Comparison of ENCODE assay signal across 1 cellular context in the genomic region with DNA sequence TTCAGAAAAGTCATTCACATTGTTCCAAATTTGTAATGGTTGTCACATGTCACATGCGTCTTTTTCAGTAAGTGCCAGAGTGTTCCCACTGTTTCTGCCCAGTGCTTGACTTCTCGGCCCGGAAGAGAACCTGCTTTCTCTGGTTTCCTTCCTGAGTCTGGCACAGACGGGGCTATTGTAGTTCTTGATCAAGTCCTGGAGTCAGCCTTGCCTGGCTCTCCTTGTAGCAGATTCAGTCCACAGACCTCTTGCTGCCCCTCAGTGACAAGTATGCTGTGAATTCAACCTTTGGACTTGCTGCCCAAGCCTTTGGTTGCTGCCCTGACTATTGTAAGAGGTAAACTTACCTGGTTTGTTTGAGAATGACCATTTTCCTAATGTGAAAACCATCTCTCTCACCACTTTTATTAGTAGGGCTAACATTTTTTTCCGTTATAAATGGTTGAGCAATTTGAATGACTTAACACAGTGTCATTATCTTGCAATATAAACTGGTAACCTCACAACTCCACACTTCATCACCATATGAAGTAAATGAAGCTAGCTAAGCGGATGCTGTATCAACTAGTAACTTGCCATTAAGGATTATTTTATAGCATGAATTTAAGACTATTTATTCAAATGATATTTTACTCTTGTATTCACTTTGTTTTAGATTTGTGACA.
A peak's percentile ranks its signal among the peaks of the same experiment; 100 is the strongest.
TF ChIP-seq lines count a peak whose summit lies in the region.

No MANE protein-coding gene starts in this region.

TF ChIP-seq in IMR-90, 13 proteins besides CTCF, POLR2A, EP300 and RAD21:
- TF ChIP-seq USF2 (IDR thresholded peaks at IDR 0.05; ENCODE audit: low read depth, low read length) = no peak
- TF ChIP-seq CHD1 (IDR thresholded peaks at IDR 0.05; ENCODE audit: low read depth, low read length) = no peak
- TF ChIP-seq NFE2L2 (IDR thresholded peaks at IDR 0.05; ENCODE audit: low read depth, low read length) = no peak
- no peak for TF ChIP-seq MAZ (IDR thresholded peaks at IDR 0.05; ENCODE audit: borderline replicate concordance, low read depth, low read length)
- no peak for TF ChIP-seq MXI1 (IDR thresholded peaks at IDR 0.05; ENCODE audit: borderline replicate concordance, low read depth, low read length)
- TF ChIP-seq RFX5 (IDR thresholded peaks at IDR 0.05; ENCODE audit: low read depth, low read length) = no peak
- TF ChIP-seq CEBPB (IDR thresholded peaks at IDR 0.05; ENCODE audit: low read depth, low read length) = peak; percentile 77
